In genomic region chr19:48629599-48630288, GRCh38 we compare ENCODE assay signal across 7 cellular contexts. TPM values are rescaled to one million over a fixed set of nuclear protein-coding genes. Genes with fewer than 3 reads are reported as not detected.
A peak's percentile ranks its signal among the peaks of the same experiment; 100 is the strongest.
DNase-seq lines count a peak whose midpoint lies in the region; TF ChIP-seq lines count a peak whose summit lies in the region.

No MANE protein-coding gene starts in this region.

- in situ Hi-C loops in ACHN (cut with HindIII; ENCODE audit: low pct_ligation_motif_present, low pct_unique_long_range_greater_than_20kb, low sequenced_read_pairs), result no loop called here

- TF ChIP-seq CTCF in stomach (IDR thresholded peaks at IDR 0.05), result no peak

- H3K9me3 ChIP-seq in HUES48 (ENCODE audit: control insufficient read depth, insufficient read depth, low read length) (no peaks in the 10 kb centered on the region), iPS-18c (ENCODE audit: control insufficient read depth, insufficient read depth, low read length) (no peaks in the 10 kb centered on the region), stomach (no peaks in the 10 kb centered on the region)

- intact Hi-C loops in stomach (cut with DNase I; ENCODE audit: low total_unique reads), result no loop called here

- H3K27ac ChIP-seq in HUES48 (ENCODE audit: low read depth, low read length) (peak overlapping the region; percentile 92), angular gyrus (ENCODE audit: low read depth, low read length) (peak overlapping the region; percentile 59), stomach (peak overlapping the region; percentile 85 to 98 (median 93))

- peaks cover 31% of the 10 kb centered on the region for H3K4me1 ChIP-seq in HUES48 (ENCODE audit: control insufficient read depth, insufficient read depth, low read length)
- peaks cover 47 to 99% (median 85%) of the 10 kb centered on the region in 4 donors for H3K4me1 ChIP-seq in stomach

- H3K4me3 ChIP-seq in HUES48 (ENCODE audit: low read depth, low read length) (peak overlapping the region; percentile 54; the same call in 1 of the 2 replicates), iPS-18c (ENCODE audit: insufficient read depth, low read depth, low read length) (peak overlapping the region; percentile 46; the same call in 1 of the 2 replicates), stomach (peak overlapping the region in 3 of 4 donors; percentile 15 to 31 (median 24))

- no peak for TF ChIP-seq EP300 in stomach (IDR thresholded peaks at IDR 0.05)

- H3K27me3 ChIP-seq in HUES48 (ENCODE audit: control insufficient read depth, insufficient read depth, low read length) (no peaks in the 10 kb centered on the region), stomach (no peaks in the 10 kb centered on the region)

- H3K36me3 ChIP-seq in HUES48 (ENCODE audit: control insufficient read depth, insufficient read depth, low read length), result peaks cover 20% of the 10 kb centered on the region
- H3K36me3 ChIP-seq in stomach, result peaks cover 0 to 48% (median 27%) of the 10 kb centered on the region in 4 donors

- no peak overlapping the region for H3K9ac ChIP-seq in HUES48 (ENCODE audit: low read depth, low read length)

- no peak for TF ChIP-seq POLR2A in stomach (IDR thresholded peaks at IDR 0.05)

- WGBS in stomach, 5 donors, result 35 to 78% (median 40%) methylated on average over 22 to 46 of the region's 46 CpGs

- peak; percentile 89 for DNase-seq in stomach
- DNase-seq in activated effector memory CD4-positive, alpha-beta T cell treated with Interleukin-2 at 50 U/mL for 16 hours, result no peak
- no peak for DNase-seq in ACHN
- no peak for DNase-seq in NCI-H2029 treated with DMSO at 0.1 percent for 48 hours (lab: John Stamatoyannopoulos, UW)

RNA-seq across cellular contexts. Expression of gene DBP, which starts 7.4 kb away (rescaled TPM):
- total RNA-seq in stomach, result 10 to 100 TPM in 1 of 5 donors, 1 to 10 TPM in 3, not detected in 1; 7.2 to 21.7 (median 9.7) TPM
- polyA plus RNA-seq in stomach, result 10 to 100 TPM in 1 of 3 donors, 1 to 10 TPM in 2; 4.2 to 29.0 (median 9.2) TPM

RNA-seq across cellular contexts. Expression of gene SPHK2, which starts 10.4 kb away (rescaled TPM):
- 100 to 1,000 TPM in 1 of 5 donors, 10 to 100 TPM in 4; 10.6 to 156 (median 19.2) TPM for total RNA-seq in stomach
- 10 to 100 TPM in 2 of 3 donors, 1 to 10 TPM in 1; 9.4 to 20.5 (median 19.9) TPM for polyA plus RNA-seq in stomach

RNA-seq across cellular contexts. Expression of gene RPL18, which starts 10.8 kb away (rescaled TPM):
- 1,000 to 10,000 TPM; 1,272 to 3,316 (median 1,768) TPM for total RNA-seq in stomach
- polyA plus RNA-seq in stomach, result 1,000 to 10,000 TPM; 2,771 to 3,739 (median 3,620) TPM

RNA-seq across cellular contexts. Expression of gene FAM83E, which starts 14.9 kb away (rescaled TPM):
- total RNA-seq in stomach, result 100 to 1,000 TPM in 2 of 5 donors, 10 to 100 TPM in 3; 17.5 to 275 (median 56.0) TPM
- 10 to 100 TPM; 13.3 to 62.5 (median 15.4) TPM for polyA plus RNA-seq in stomach

RNA-seq across cellular contexts. Expression of gene CA11, which starts 16.2 kb away (rescaled TPM):
- 10 to 100 TPM in 2 of 5 donors, 1 to 10 TPM in 2, not detected in 1; 1.8 to 33.0 (median 18.1) TPM for total RNA-seq in stomach
- 10 to 100 TPM; 15.7 to 17.7 (median 15.8) TPM for polyA plus RNA-seq in stomach
